In genomic region chr15:45036812-45037781, GRCh38 we compare ENCODE assay signal across 8 cellular contexts. TPM values are rescaled to one million over a fixed set of nuclear protein-coding genes. Genes with fewer than 3 reads are reported as not detected.
DNase-seq lines count a peak whose midpoint lies in the region; ATAC-seq and TF ChIP-seq lines count a peak whose summit lies in the region.
"Not testable (repeated sequence)": the region's sequence is repeated elsewhere in the genome, so short reads cannot be mapped to it uniquely, and the experiment has no call there.

No MANE protein-coding gene starts in this region.

- H3K4me3 Mint-ChIP-seq in Calu3 (ENCODE audit: low read depth, unreplicated experiment); endodermal cell: not testable (repeated sequence)

- intact Hi-C loops in Calu3 (cut with micrococcal nuclease; ENCODE audit: unreplicated experiment) (loop anchor here (2.0 to 5.0 kb wide), 2 partner anchors 68 to 185 kb away; no protein-coding TSS in a partner anchor), PC-9 (cut with micrococcal nuclease; ENCODE audit: unreplicated experiment) (loop anchor here (2.0 kb wide), 1 partner anchor 70 kb away; no protein-coding TSS in a partner anchor)

- H3K36me3 ChIP-seq in PC-9 (ENCODE audit: low read depth), result not testable (repeated sequence)
- H3K36me3 ChIP-seq in endodermal cell (ENCODE audit: control insufficient read depth, insufficient read depth, low read length), result peaks cover 12% of the 10 kb centered on the region

- not testable (repeated sequence) for BruUV-seq in Calu3 (replicated peaks; lab: Mats Ljungman, UMichigan); PC-9 (replicated peaks; lab: Mats Ljungman, UMichigan)

- H3K4me2 ChIP-seq in PC-9, result not testable (repeated sequence)

- 39 to 67% methylated on average over 3 to 6 of the region's 6 CpGs for WGBS in endodermal cell (ENCODE audit: insufficient coverage in 1 of 2, insufficient read length in 1 of 2), 2 experiments

- not testable (repeated sequence) for H3K27me3 ChIP-seq in PC-9 (ENCODE audit: insufficient read depth, low read depth); endodermal cell (ENCODE audit: control insufficient read depth, insufficient read depth, low read length, poor library complexity, severe bottlenecking)

- peak; percentile 76 for DNase-seq in Calu3
- DNase-seq in PC-9, result peak in 1 of 2 experiments; percentile 52
- peak; percentile 81 for DNase-seq in activated CD8-positive, alpha-beta memory T cell treated with anti-CD3 and anti-CD28 coated beads, Interleukin-2, amount 50 U/mL, for 48 hours
- DNase-seq in endodermal cell, result peak; percentile 88
- peak; percentile 65 for DNase-seq in midbrain (lab: John Stamatoyannopoulos, UW)
- DNase-seq in stimulated activated CD8-positive, alpha-beta memory T cell treated with anti-CD3 and anti-CD28 coated beads, Interleukin-15, amount 100 ng/mL, for 1 hour (ENCODE audit: low read depth), result peak; percentile 52

- POLR2A ChIA-PET in PC-9 (lab: Charles Lee; ENCODE audit: unreplicated experiment), result interaction anchor here (0.6 kb wide), 1 partner anchor 161 kb away, joined by 12 read pairs; no protein-coding TSS in a partner anchor

- peak; percentile 58 for ATAC-seq in GM21717 (IDR thresholded peaks at IDR 0.05; ENCODE audit: unreplicated experiment)

- not testable (repeated sequence) for H3K9me3 Mint-ChIP-seq in Calu3 (ENCODE audit: low read depth, unreplicated experiment)
- H3K9me3 Mint-ChIP-seq in endodermal cell, result peaks cover 18% of the 10 kb centered on the region

- H3K4me1 ChIP-seq in PC-9 (replicated peaks; ENCODE audit: insufficient read depth); endodermal cell (ENCODE audit: control insufficient read depth, insufficient read depth, low read length): not testable (repeated sequence)

- H3K9ac ChIP-seq in endodermal cell (ENCODE audit: extremely low read depth, low read length, poor library complexity, severe bottlenecking), result not testable (repeated sequence)

- not testable (repeated sequence) for H3K9me2 ChIP-seq in PC-9 (ENCODE audit: insufficient read depth)

- not testable (repeated sequence) for H4K20me1 ChIP-seq in PC-9 (ENCODE audit: insufficient read depth)

- H3K27me3 Mint-ChIP-seq in Calu3 (ENCODE audit: unreplicated experiment); endodermal cell (ENCODE audit: insufficient read depth): not testable (repeated sequence)

- not testable (repeated sequence) for H3F3A ChIP-seq in PC-9 (ENCODE audit: insufficient read depth, low read depth)

- not testable (repeated sequence) for H3K27ac ChIP-seq in PC-9; endodermal cell (ENCODE audit: low read depth, low read length)

- H3K4me1 Mint-ChIP-seq in Calu3 (ENCODE audit: low read depth, unreplicated experiment); endodermal cell: not testable (repeated sequence)

- H3K79me2 ChIP-seq in PC-9 (ENCODE audit: low read depth), result not testable (repeated sequence)

- not testable (repeated sequence) for H3K9me3 ChIP-seq in PC-9 (ENCODE audit: insufficient read depth, low read depth); endodermal cell (ENCODE audit: control insufficient read depth, low read length)

- H2AFZ ChIP-seq in PC-9, result not testable (repeated sequence)

- not testable (repeated sequence) for H3K36me3 Mint-ChIP-seq in Calu3 (ENCODE audit: insufficient read depth, unreplicated experiment)
- H3K36me3 Mint-ChIP-seq in endodermal cell (ENCODE audit: low read depth), result peaks cover 25% of the 10 kb centered on the region

- peak; percentile 60 for TF ChIP-seq CTCF in Calu3 (IDR thresholded peaks at IDR 0.05; ENCODE audit: unreplicated experiment)
- peak; percentile 96 for TF ChIP-seq CTCF in LNCAP (IDR thresholded peaks at IDR 0.05)
- peak; percentile 71 for TF ChIP-seq CTCF in PC-9 (conservative IDR thresholded peaks at IDR 0.05)
- TF ChIP-seq CTCF in endodermal cell (conservative IDR thresholded peaks at IDR 0.05), result peak; percentile 96

- H3K27ac Mint-ChIP-seq in Calu3 (ENCODE audit: unreplicated experiment); endodermal cell: not testable (repeated sequence)

- not testable (repeated sequence) for H3K4me3 ChIP-seq in PC-9; endodermal cell (ENCODE audit: low read length)

- CTCF ChIA-PET in Calu3 (lab: Charles Lee), result interaction anchor here (1.1 to 1.3 kb wide), 3 partner anchors 68 to 183 kb away, joined by 3 to 7 read pairs (median 5); no protein-coding TSS in a partner anchor
- CTCF ChIA-PET in PC-9 (lab: Charles Lee), result interaction anchor here (1.0 kb wide), 1 partner anchor 81 kb away, joined by 3 read pairs; no protein-coding TSS in a partner anchor

RNA-seq across cellular contexts. Expression of gene SORD, which starts 14.1 kb away (rescaled TPM):
- total RNA-seq in Calu3 (2022) (39.1 and 42.1 TPM in 2 replicates), PC-9 (2021) (66.4 and 69.6 TPM in 2 replicates), endodermal cell (10 to 100 TPM; 28.7 to 40.3 TPM)
- 34.4 TPM for polyA plus RNA-seq in endodermal cell (2013, experiment 1 of 2)
- 28.7 TPM for polyA plus RNA-seq in endodermal cell (2013, experiment 2 of 2)
